Comparison of ENCODE assay signal across 1 cellular context in genomic region chr6:167797079-167797870, GRCh38.
TF ChIP-seq lines count a peak whose summit lies in the region.

No MANE protein-coding gene starts in this region.

TF ChIP-seq in H1, 55 proteins besides CTCF, POLR2A, EP300 and RAD21 (continued from another document):
- no peak for TF ChIP-seq POLR2AphosphoS5 (IDR thresholded peaks at IDR 0.05; ENCODE audit: low read depth, low read length)
